ENCODE assay signal across 1 cellular context in genomic region chr11:64059339-64060176, GRCh38.
TF ChIP-seq lines count a peak whose summit lies in the region.

No MANE protein-coding gene starts in this region.

TF ChIP-seq in neural cell, 6 proteins besides CTCF, POLR2A, EP300 and RAD21:
- TF ChIP-seq REST (IDR thresholded peaks at IDR 0.05; ENCODE audit: borderline replicate concordance) (no peak), EZH2 (IDR thresholded peaks at IDR 0.05; ENCODE audit: borderline replicate concordance, insufficient read depth, low read length, poor library complexity, severe bottlenecking) (no peak), MXI1 (conservative IDR thresholded peaks at IDR 0.05; ENCODE audit: poor library complexity, severe bottlenecking) (no peak), TAF1 (IDR thresholded peaks at IDR 0.05; ENCODE audit: low read depth) (no peak), SMC3 (conservative IDR thresholded peaks at IDR 0.05; ENCODE audit: poor library complexity) (no peak), POLR2AphosphoS5 (IDR thresholded peaks at IDR 0.05) (no peak)
